In the genomic region with DNA sequence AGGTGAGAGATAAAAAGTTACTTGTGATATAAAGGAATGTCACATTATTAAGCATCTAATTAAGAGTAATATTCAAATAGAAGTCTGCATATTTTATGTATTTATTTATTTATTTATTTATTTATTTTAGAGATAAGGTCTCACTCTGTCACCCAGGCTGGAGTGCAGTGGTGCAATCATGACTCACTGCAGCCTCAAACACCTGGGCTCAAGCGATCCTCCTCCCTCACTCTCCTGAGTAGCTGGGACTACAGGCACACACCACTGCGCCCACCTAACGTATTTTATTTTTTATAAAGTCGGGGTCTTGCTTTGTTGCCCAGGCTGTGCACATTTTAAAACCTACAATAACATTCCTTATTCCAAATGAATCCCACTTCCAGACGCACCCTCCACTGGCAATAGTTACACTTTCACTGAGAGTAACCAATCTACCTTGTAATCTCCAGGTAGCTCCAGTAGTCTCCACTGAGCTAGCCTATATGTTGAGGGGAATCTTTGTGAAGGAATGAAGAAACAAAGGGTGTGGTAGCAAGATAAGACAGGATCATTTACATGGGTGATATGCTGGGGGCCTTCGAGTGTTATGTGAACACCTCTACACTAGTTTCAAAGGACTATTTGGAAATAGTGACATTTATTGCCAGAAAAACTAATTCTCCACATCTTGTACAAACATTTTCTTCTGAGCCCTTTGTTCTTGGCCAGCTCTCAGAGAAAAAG, we compare ENCODE assay signal across 33 cellular contexts. TPM values are rescaled to one million over a fixed set of nuclear protein-coding genes. Genes with fewer than 3 reads are reported as not detected.
A peak's percentile ranks its signal among the peaks of the same experiment; 100 is the strongest.
DNase-seq lines count a peak whose midpoint lies in the region; ATAC-seq and TF ChIP-seq lines count a peak whose summit lies in the region.
"Had no signal": no experiment of that assay in that cellular context is flagged by ENCODE, and none has a peak within 500 bp of the region (broad histone marks: within the 10 kb centered on the region; RNA-seq: fewer than 3 reads in every experiment).

No MANE protein-coding gene starts in this region.

- H3K9me3 ChIP-seq in H9 (ENCODE audit: control insufficient read depth, low read depth, low read length), result no peaks in the 10 kb centered on the region
- H3K9me3 ChIP-seq in sigmoid colon, result no peaks in the 10 kb centered on the region
- H3K9me3 ChIP-seq: BLaER1 treated with 17β-estradiol and CSF1 and Interleukin-3, amounts not matched to agents 10 nM and 100 nM; ovary; suprapubic skin had no signal

- H3K36me3 Mint-ChIP-seq in H9 (ENCODE audit: insufficient read depth in 1 of 3, low read depth in 3 of 3), result peaks cover 4 to 24% (median 6%) of the 10 kb centered on the region in 3 experiments; a peak in 6 of 7 replicates
- H3K36me3 Mint-ChIP-seq in WTC11, result peaks cover 20% of the 10 kb centered on the region
- H3K36me3 Mint-ChIP-seq: stimulated activated memory B cell treated with anti-CD40 and anti-IgM and Interleukin-4, amounts not matched to agents 10 μg/mL and 1 μg/mL and 100 μg/mL, for 72 hours had no signal

- peaks cover 5% of the 10 kb centered on the region; the same call in 1 of the 2 replicates for H3K4me1 ChIP-seq in H9 (ENCODE audit: insufficient read depth, low read length)
- H3K4me1 ChIP-seq in sigmoid colon, result peaks cover 0 to 64% (median 53%) of the 10 kb centered on the region in 4 donors
- H3K4me1 ChIP-seq: BLaER1 treated with 17β-estradiol and CSF1 and Interleukin-3, amounts not matched to agents 10 nM and 100 nM had no signal

- H3K4me3 Mint-ChIP-seq in H9 (no peak overlapping the region), WTC11 (no peak overlapping the region)
- H3K4me3 Mint-ChIP-seq: activated CD4-positive, alpha-beta T cell treated with anti-CD3 and anti-CD28 coated beads, Interleukin-2, amount 10 ng/mL, durations not matched to agents 7 days and 5 days; activated T-cell treated with anti-CD3 and anti-CD28 coated beads, Interleukin-2, amount 50 U/mL, for 4 hours; nephron; stimulated activated memory B cell treated with anti-CD40 and anti-IgM and Interleukin-4, amounts not matched to agents 10 μg/mL and 1 μg/mL and 100 μg/mL, for 72 hours had no signal

- H3K9me3 Mint-ChIP-seq in H9, result peaks cover 0 to 3% of the 10 kb centered on the region in 2 experiments; a peak in 1 of 5 replicates
- H3K9me3 Mint-ChIP-seq in WTC11, result peaks cover 3% of the 10 kb centered on the region
- H3K9me3 Mint-ChIP-seq: activated CD4-positive, alpha-beta T cell treated with anti-CD3 and anti-CD28 coated beads, Interleukin-2, amount 10 ng/mL, durations not matched to agents 7 days and 5 days; activated T-cell treated with anti-CD3 and anti-CD28 coated beads, Interleukin-2, amount 50 U/mL, for 4 hours; nephron; stimulated activated memory B cell treated with anti-CD40 and anti-IgM and Interleukin-4, amounts not matched to agents 10 μg/mL and 1 μg/mL and 100 μg/mL, for 72 hours had no signal

- H3K4me3 ChIP-seq in sigmoid colon, result no peak overlapping the region
- H3K4me3 ChIP-seq: BLaER1 treated with 17β-estradiol and CSF1 and Interleukin-3, amounts not matched to agents 10 nM and 100 nM; ovary; suprapubic skin had no signal

- H3T11ph ChIP-seq in H9 (ENCODE audit: low read length), result no peak overlapping the region

- H3K4me2 ChIP-seq in H9 (ENCODE audit: insufficient read depth, insufficient read length, low read length), result no peak overlapping the region
- H3K4me2 ChIP-seq: BLaER1 treated with 17β-estradiol and CSF1 and Interleukin-3, amounts not matched to agents 10 nM and 100 nM had no signal

- no peak overlapping the region for H3K23ac ChIP-seq in H9 (ENCODE audit: insufficient read length, low read depth, low read length)

- TF ChIP-seq CTCF in H9 (conservative IDR thresholded peaks at IDR 0.05) (no peak), WTC11 (IDR thresholded peaks at IDR 0.05) (no peak), sigmoid colon (IDR thresholded peaks at IDR 0.05) (no peak)

- H3K23me2 ChIP-seq in H9 (ENCODE audit: insufficient read length, low read depth, low read length, poor library complexity, severe bottlenecking), result no peaks in the 10 kb centered on the region

- POLR2A ChIA-PET in WTC11 (lab: Charles Lee), result interaction anchor here (0.8 kb wide), 1 partner anchor 12 kb away, joined by 4 read pairs; a partner anchor contains a TSS

- no peak overlapping the region for H2BK15ac ChIP-seq in H9 (ENCODE audit: low read depth, low read length)

- no peaks in the 10 kb centered on the region for H3K79me1 ChIP-seq in H9 (ENCODE audit: insufficient read depth, low read depth, low read length, poor library complexity, severe bottlenecking)

- no peak overlapping the region for H4K91ac ChIP-seq in H9 (ENCODE audit: insufficient read length, low read depth, low read length)

- no CpG with 5 or more reads among the region's 6 CpGs for WGBS in H9 (ENCODE audit: extremely low coverage, insufficient read length, low lambda C conversion rate)
- WGBS in sigmoid colon, 2 donors, result 24 to 75% methylated on average over 6 of the region's 6 CpGs

- CTCF ChIA-PET in WTC11 (lab: Charles Lee), result interaction anchor here (1.0 to 1.8 kb wide), 3 partner anchors 11 to 197 kb away, joined by 4 to 6 read pairs (median 5); a partner anchor contains a TSS

- H4K8ac ChIP-seq in H9 (replicated peaks; ENCODE audit: insufficient read length, low read depth, low read length), result no peak overlapping the region

- no peak for TF ChIP-seq EP300 in sigmoid colon (IDR thresholded peaks at IDR 0.05)

- H3K4me1 Mint-ChIP-seq in H9 (peaks cover 32% of the 10 kb centered on the region in 2 experiments), WTC11 (peaks cover 38% of the 10 kb centered on the region)
- H3K4me1 Mint-ChIP-seq: activated CD4-positive, alpha-beta T cell treated with anti-CD3 and anti-CD28 coated beads, Interleukin-2, amount 10 ng/mL, durations not matched to agents 7 days and 5 days; nephron; stimulated activated memory B cell treated with anti-CD40 and anti-IgM and Interleukin-4, amounts not matched to agents 10 μg/mL and 1 μg/mL and 100 μg/mL, for 72 hours had no signal

- H2AFZ ChIP-seq in H9 (ENCODE audit: low read length), result no peak overlapping the region

- H4K20me1 ChIP-seq in H9 (ENCODE audit: control insufficient read depth, insufficient read depth, insufficient read length), result no peaks in the 10 kb centered on the region
- H4K20me1 ChIP-seq: BLaER1 treated with 17β-estradiol and CSF1 and Interleukin-3, amounts not matched to agents 10 nM and 100 nM had no signal

- no peak for TF ChIP-seq POLR2A in sigmoid colon (IDR thresholded peaks at IDR 0.05)

- H3K14ac ChIP-seq in H9 (ENCODE audit: insufficient read depth, low read length), result no peak overlapping the region

- H2BK5ac ChIP-seq in H9 (ENCODE audit: insufficient read length, low read length), result no peak overlapping the region

- H3K27me3 Mint-ChIP-seq in H9 (ENCODE audit: low read depth) (no peaks in the 10 kb centered on the region), WTC11 (ENCODE audit: low read depth) (no peaks in the 10 kb centered on the region)
- H3K27me3 Mint-ChIP-seq: stimulated activated memory B cell treated with anti-CD40 and anti-IgM and Interleukin-4, amounts not matched to agents 10 μg/mL and 1 μg/mL and 100 μg/mL, for 72 hours had no signal

- no peaks in the 10 kb centered on the region for H3K36me3 ChIP-seq in sigmoid colon
- H3K36me3 ChIP-seq: BLaER1 treated with 17β-estradiol and CSF1 and Interleukin-3, amounts not matched to agents 10 nM and 100 nM; ovary; suprapubic skin had no signal

- H3K9ac ChIP-seq in H9 (ENCODE audit: extremely low read depth, insufficient read length, low read length), result no peak overlapping the region
- H3K9ac ChIP-seq: BLaER1 treated with 17β-estradiol and CSF1 and Interleukin-3, amounts not matched to agents 10 nM and 100 nM had no signal

- ATAC-seq in WTC11 (no peak), left lobe of liver (peak; percentile 29)
- ATAC-seq: activated T-cell treated with anti-CD3 and anti-CD28 coated beads, Interleukin-2, amount 50 U/mL, for 4 hours; Panc1; stimulated activated memory B cell treated with anti-CD40 and anti-IgM and Interleukin-4, amounts not matched to agents 10 μg/mL and 1 μg/mL and 100 μg/mL, for 72 hours had no signal

- in situ Hi-C loops in G401 (cut with HindIII; ENCODE audit: low sequenced_read_pairs), result no loop called here

- H3K27ac ChIP-seq in H9 (ENCODE audit: insufficient read length, low read depth, low read length) (no peak overlapping the region), sigmoid colon (peak overlapping the region; percentile 15 to 92 (median 66))
- H3K27ac ChIP-seq: BLaER1 treated with 17β-estradiol and CSF1 and Interleukin-3, amounts not matched to agents 10 nM and 100 nM; ovary had no signal

- no peak overlapping the region for H3K4ac ChIP-seq in H9 (ENCODE audit: low read depth, low read length)

- no peak overlapping the region for H2BK20ac ChIP-seq in H9 (ENCODE audit: low read depth, low read length, poor library complexity, severe bottlenecking)

- H2BK12ac ChIP-seq in H9 (ENCODE audit: insufficient read length, low read depth, low read length), result no peak overlapping the region

- H3K79me2 ChIP-seq in H9 (ENCODE audit: insufficient read depth, low read length), result peaks cover 28% of the 10 kb centered on the region; the same call in 1 of the 2 replicates

- H3K27ac Mint-ChIP-seq in H9 (peak overlapping the region; percentile 8 to 88 (median 79); a peak in 4 of 7 replicates), WTC11 (peak overlapping the region; percentile 85)
- H3K27ac Mint-ChIP-seq: activated CD4-positive, alpha-beta T cell treated with anti-CD3 and anti-CD28 coated beads, Interleukin-2, amount 10 ng/mL, durations not matched to agents 7 days and 5 days; nephron; stimulated activated memory B cell treated with anti-CD40 and anti-IgM and Interleukin-4, amounts not matched to agents 10 μg/mL and 1 μg/mL and 100 μg/mL, for 72 hours had no signal

- H3K18ac ChIP-seq in H9 (ENCODE audit: insufficient read length, low read depth, low read length), result no peak overlapping the region

- no peak overlapping the region for H3K56ac ChIP-seq in H9 (ENCODE audit: insufficient read length, low read depth, low read length)

- no peak overlapping the region for H4K5ac ChIP-seq in H9 (ENCODE audit: insufficient read length, low read depth, low read length)

- no peaks in the 10 kb centered on the region for H3K27me3 ChIP-seq in H9 (ENCODE audit: insufficient read depth, low read length)
- no peaks in the 10 kb centered on the region for H3K27me3 ChIP-seq in sigmoid colon
- H3K27me3 ChIP-seq: BLaER1 treated with 17β-estradiol and CSF1 and Interleukin-3, amounts not matched to agents 10 nM and 100 nM; ovary; suprapubic skin had no signal

- no peak overlapping the region for H2BK120ac ChIP-seq in H9 (ENCODE audit: low read depth, low read length, poor library complexity, severe bottlenecking)

- DNase-seq in H9 (no peak), WTC11 (ENCODE audit: low spot score) (no peak), left lobe of liver (ENCODE audit: low spot score) (no peak), sigmoid colon (no peak), G401 (ENCODE audit: low spot score) (no peak), dermis blood vessel endothelial cell (no peak)
- DNase-seq in stimulated activated CD4-positive, alpha-beta T cell treated with anti-CD3 and anti-CD28 coated beads, Interleukin-1b, Interleukin-23, amount 100 ng/mL, for 48 hours, result no peak
- DNase-seq: activated CD4-positive, alpha-beta T cell treated with anti-CD3 and anti-CD28 coated beads, Interleukin-2, amount 10 ng/mL, durations not matched to agents 7 days and 5 days; activated T-cell treated with anti-CD3 and anti-CD28 coated beads, Interleukin-2, amount 50 U/mL, for 4 hours; effector CD4-positive, alpha-beta T cell; foreskin fibroblast; GOT3; midbrain; NCI-H1048; NCI-H187 treated with DMSO at 0.1 percent for 48 hours; NCI-H2171 treated with DMSO at 0.1 percent for 48 hours; NCI-H510A treated with DMSO at 0.1 percent for 48 hours; NK-92 treated with Interleukin-12 subunit alpha and Interleukin-12 subunit beta, amount 100 ng/mL, for 24 hours; ovary; retina; stimulated activated CD4-positive, alpha-beta T cell treated with anti-CD3 and anti-CD28 coated beads, Interleukin-12 subunit alpha, Interleukin-12 subunit beta, amount 100 ng/mL, for 4 hours; stimulated activated CD4-positive, alpha-beta T cell treated with anti-CD3 and anti-CD28 coated beads, Interleukin-4, amount 100 ng/mL, for 4 hours; T1000 had no signal

- H2AK5ac ChIP-seq in H9 (ENCODE audit: insufficient read length, low read length), result no peak overlapping the region

- intact Hi-C loops in sigmoid colon (cut with DNase I), result no loop called here

RNA-seq across cellular contexts. Expression of a gene that starts 11.9 kb away (rescaled TPM):
- total RNA-seq in H9 (2021) (29.7 and 32.1 TPM in 2 replicates), WTC11 (2021) (39.2 to 41.6 TPM (median 41.4 TPM) in 3 replicates), left lobe of liver (38.7 TPM), sigmoid colon (100 to 1,000 TPM; 105 to 195 (median 128) TPM), dermis blood vessel endothelial cell (50.2 and 67.3 TPM in 2 replicates)
- polyA plus RNA-seq in sigmoid colon, result 10 to 100 TPM; 31.4 to 84.7 (median 62.7) TPM
- 17.7 and 23.3 TPM in 2 replicates for total RNA-seq in G401 (2014; rRNA removed; shearing (Covaris generic))
- total RNA-seq: activated CD4-positive, alpha-beta T cell treated with anti-CD3 and anti-CD28 coated beads, Interleukin-2, amount 10 ng/mL, durations not matched to agents 7 days and 5 days had no signal

RNA-seq across cellular contexts. Expression of a gene that starts 36.5 kb away (rescaled TPM):
- total RNA-seq in H9 (2021) (not detected in 2 replicates), WTC11 (2021) (not detected in 3 replicates), left lobe of liver (not detected), sigmoid colon (not detected), dermis blood vessel endothelial cell (not detected in 2 replicates)
- not detected for polyA plus RNA-seq in sigmoid colon
- not detected in 2 replicates for total RNA-seq in G401 (2014; rRNA removed; shearing (Covaris generic))
- total RNA-seq: activated CD4-positive, alpha-beta T cell treated with anti-CD3 and anti-CD28 coated beads, Interleukin-2, amount 10 ng/mL, durations not matched to agents 7 days and 5 days; activated T-cell treated with anti-CD3 and anti-CD28 coated beads, Interleukin-2, amount 50 U/mL, for 4 hours; chondrocyte; LHCN-M2; lower leg skin; ovary; suprapubic skin had no signal
- polyA plus RNA-seq: adipose tissue, esophagus, ovary had no signal
